In genomic region chr6:125066964-125067363, GRCh38 we compare ENCODE assay signal across 10 cellular contexts.
DNase-seq lines count a peak whose midpoint lies in the region; ATAC-seq and TF ChIP-seq lines count a peak whose summit lies in the region.
"Had no signal": no experiment of that assay in that cellular context is flagged by ENCODE, and none has a peak within 500 bp of the region (broad histone marks: within the 10 kb centered on the region; RNA-seq: fewer than 3 reads in every experiment).

No MANE protein-coding gene starts in this region.

- TF ChIP-seq CTCF in AG10803 (conservative IDR thresholded peaks at IDR 0.05; ENCODE audit: low read length) (no peak), ascending aorta (IDR thresholded peaks at IDR 0.05) (no peak), transverse colon (IDR thresholded peaks at IDR 0.05) (no peak)

- H3K36me3 ChIP-seq in ascending aorta (peaks cover 0 to 8% of the 10 kb centered on the region in 2 donors), transverse colon (no peaks in the 10 kb centered on the region)
- H3K36me3 ChIP-seq: thoracic aorta had no signal

- H3K27me3 ChIP-seq in ascending aorta = no peaks in the 10 kb centered on the region
- H3K27me3 ChIP-seq in transverse colon = no peaks in the 10 kb centered on the region

- H3K4me1 ChIP-seq in ascending aorta (peaks cover 0 to 2% of the 10 kb centered on the region in 2 donors), transverse colon (no peaks in the 10 kb centered on the region)

- peak; percentile 50 for DNase-seq in AG10803 (ENCODE audit: low read depth)
- DNase-seq in SKM-1 (lab: John Stamatoyannopoulos, UW; ENCODE audit: unreplicated experiment) = peak; percentile 30
- no peak for DNase-seq in ascending aorta (ENCODE audit: low spot score in 2 of 2)
- DNase-seq in RKO (ENCODE audit: low spot score) = no peak
- DNase-seq in transverse colon = no peak
- DNase-seq: stimulated activated CD4-positive, alpha-beta T cell treated with anti-CD3 and anti-CD28 coated beads, Interleukin-2, amount 100 ng/mL, for 24 hours had no signal

- in situ Hi-C loops in transverse colon (cut with MboI; ENCODE audit: low pct_ligation_motif_present in 1 of 4, low pct_unique_long_range_greater_than_20kb in 1 of 4, low sequenced_read_pairs in 3 of 4) = no loop called here

- H3K4me3 ChIP-seq in AG10803 (ENCODE audit: low read length) (no peak overlapping the region), ascending aorta (no peak overlapping the region), transverse colon (no peak overlapping the region)
- H3K4me3 ChIP-seq: thoracic aorta had no signal

- 69 to 73% methylated on average over 3 of the region's 3 CpGs for WGBS in transverse colon (ENCODE audit: low coverage in 1 of 2), 2 donors

- no peaks in the 10 kb centered on the region for H3K9me3 ChIP-seq in ascending aorta
- no peaks in the 10 kb centered on the region for H3K9me3 ChIP-seq in transverse colon
- H3K9me3 ChIP-seq: thoracic aorta had no signal

- intact Hi-C loops in ascending aorta (cut with DNase I) (no loop called here), transverse colon (cut with DNase I; ENCODE audit: low total_unique reads) (no loop called here)

- no peak for TF ChIP-seq EP300 in transverse colon (IDR thresholded peaks at IDR 0.05; ENCODE audit: low read depth)

- no peak overlapping the region for H3K27ac ChIP-seq in ascending aorta
- H3K27ac ChIP-seq in transverse colon = no peak overlapping the region
- H3K27ac ChIP-seq: thoracic aorta had no signal

- TF ChIP-seq POLR2A in transverse colon (IDR thresholded peaks at IDR 0.05) = no peak

- ATAC-seq in GM18907 (IDR thresholded peaks at IDR 0.05; ENCODE audit: unreplicated experiment) (peak; percentile 67), esophagus mucosa (peak; percentile 51), HG02588 (IDR thresholded peaks at IDR 0.05; ENCODE audit: unreplicated experiment) (no peak)

Comparison
In these comparisons a context has a peak if more than half of its experiments do, and no peak if none do; other contexts are left out.
1. DNase-seq: peak in AG10803 (single experiment) and SKM-1 (single experiment); none in ascending aorta (0 of 2), RKO (single experiment) and transverse colon (single experiment).